7 cellular contexts compared by ENCODE assay signal in genomic region chr18:12551943-12552883, GRCh38.
DNase-seq lines count a peak whose midpoint lies in the region; FAIRE-seq and TF ChIP-seq lines count a peak whose summit lies in the region.
"Not testable (repeated sequence)": the region's sequence is repeated elsewhere in the genome, so short reads cannot be mapped to it uniquely, and the experiment has no call there.

No MANE protein-coding gene starts in this region.

- peaks cover 37% of the 10 kb centered on the region for H3K79me2 ChIP-seq in mammary epithelial cell (ENCODE audit: insufficient read depth, low read length)

- peak overlapping the region; percentile 33 for H2AFZ ChIP-seq in mammary epithelial cell (ENCODE audit: low read depth, low read length)

- peak overlapping the region; percentile 57 for H3K4me2 ChIP-seq in mammary epithelial cell (ENCODE audit: insufficient read depth, low read depth, low read length)

- dilution Hi-C loops in mammary epithelial cell (cut with HindIII; ENCODE audit: low sequenced_read_pairs) = not testable (repeated sequence)

- not testable (repeated sequence) for H3K9me3 ChIP-seq in mammary epithelial cell (replicated peaks; ENCODE audit: insufficient read depth, low read length); kidney (ENCODE audit: control insufficient read depth in 1 of 2, low read length in 2 of 2)

- intact Hi-C loops in mammary epithelial cell (cut with micrococcal nuclease) = loop anchor here (10.0 kb wide), 1 partner anchor 147 kb away; the partner anchor contains the start of gene PRELID3A
- intact Hi-C loops in kidney (cut with DNase I) = not testable (repeated sequence)

- FAIRE-seq in kidney (lab: Jason Lieb, UNC) = not testable (repeated sequence)

- peaks cover 19% of the 10 kb centered on the region for H3K4me1 ChIP-seq in mammary epithelial cell (ENCODE audit: insufficient read depth, low read length)
- peaks cover 5 to 14% of the 10 kb centered on the region in 2 donors for H3K4me1 ChIP-seq in kidney (ENCODE audit: control insufficient read depth in 1 of 2, insufficient read depth in 1 of 2, low read depth in 1 of 2, low read length in 2 of 2)

- WGBS in mammary epithelial cell (ENCODE audit: low coverage, missing lambda C conversion rate) = 36% methylated on average over 13 of the region's 13 CpGs

- DNase-seq in DMS79 (lab: John Stamatoyannopoulos, UW) = peak; percentile 97
- DNase-seq in NCI-H1092 (lab: John Stamatoyannopoulos, UW) = peak; percentile 27
- peak; percentile 46 for DNase-seq in RPMI7951 (ENCODE audit: low read depth)
- peak; percentile 54 for DNase-seq in mammary epithelial cell
- DNase-seq in fibroblast of the aortic adventitia (ENCODE audit: low read depth) = peak; percentile 60
- peak; percentile 78 for DNase-seq in kidney
- peak; percentile 75 for DNase-seq in pons (ENCODE audit: low spot score)

- TF ChIP-seq CTCF in mammary epithelial cell (conservative IDR thresholded peaks at IDR 0.05 in 1 of 2, IDR thresholded peaks at IDR 0.05 in 1 of 2; ENCODE audit: extremely low read depth in 1 of 2, insufficient read depth in 1 of 2, low read depth in 1 of 2, low read length in 2 of 2) = peak in 1 of 2 donors; percentile 17
- TF ChIP-seq CTCF in fibroblast of the aortic adventitia (IDR thresholded peaks at IDR 0.05; ENCODE audit: insufficient read depth, low read length); kidney (IDR thresholded peaks at IDR 0.05; ENCODE audit: borderline replicate concordance, extremely low read depth, insufficient read depth): not testable (repeated sequence)

- H3K27me3 ChIP-seq in mammary epithelial cell (ENCODE audit: insufficient read depth, low read length) = not testable (repeated sequence)

- CTCF ChIA-PET in mammary epithelial cell (lab: Charles Lee; ENCODE audit: low non-redundant PET) = not testable (repeated sequence)

- in situ Hi-C loops in mammary epithelial cell (cut with MboI; ENCODE audit: low sequenced_read_pairs in 2 of 2) = not testable (repeated sequence)

- not testable (repeated sequence) for H3K27ac ChIP-seq in mammary epithelial cell (ENCODE audit: insufficient read depth, low read depth, low read length)
- peak overlapping the region in 1 of 2 donors; percentile 77 for H3K27ac ChIP-seq in kidney (ENCODE audit: low read depth in 2 of 2, low read length in 2 of 2)

- not testable (repeated sequence) for H3K36me3 ChIP-seq in mammary epithelial cell (ENCODE audit: insufficient read depth, low read length); kidney (ENCODE audit: control insufficient read depth in 1 of 2, insufficient read depth in 2 of 2, low read length in 2 of 2)

- H4K20me1 ChIP-seq in mammary epithelial cell (ENCODE audit: insufficient read depth, low read length) = not testable (repeated sequence)

- not testable (repeated sequence) for H3K9ac ChIP-seq in mammary epithelial cell (ENCODE audit: insufficient read depth, low read length); kidney (ENCODE audit: low read length in 2 of 2)

- not testable (repeated sequence) for H3K4me3 ChIP-seq in mammary epithelial cell (replicated peaks in 1 of 3; ENCODE audit: insufficient read depth in 1 of 3, low read depth in 2 of 3, low read length in 3 of 3); fibroblast of the aortic adventitia (ENCODE audit: low read depth, low read length); kidney (ENCODE audit: low read length in 2 of 2)

- BruUV-seq in mammary epithelial cell (replicated peaks; lab: Mats Ljungman, UMichigan) = not testable (repeated sequence)

Comparison
In these comparisons a context has a peak if more than half of its experiments do, and no peak if none do; other contexts are left out.
1. DNase-seq: peak in every context shown above with its lines; median percentile 97 in DMS79; 78 in kidney; 75 in pons; 60 in fibroblast of the aortic adventitia; 54 in mammary epithelial cell; 46 in RPMI7951; 27 in NCI-H1092.